22 cellular contexts compared by ENCODE assay signal in genomic region chr10:101493249-101493648, GRCh38.
"Had no signal": no experiment of that assay in that cellular context is flagged by ENCODE, and none has a peak within 500 bp of the region (broad histone marks: within the 10 kb centered on the region; RNA-seq: fewer than 3 reads in every experiment).

No MANE protein-coding gene starts in this region.

- H3K27me3 Mint-ChIP-seq: naive B cell; progenitor cell of endocrine pancreas; stimulated activated naive B cell treated with anti-CD40 and anti-IgM and Interleukin-4, amounts not matched to agents 10 μg/mL and 1 μg/mL and 100 μg/mL, for 72 hours had no signal

- ATAC-seq: left cardiac atrium; left lung; natural killer cell; stimulated activated naive B cell treated with anti-CD40 and anti-IgM and Interleukin-4, amounts not matched to agents 10 μg/mL and 1 μg/mL and 100 μg/mL, for 72 hours; stimulated activated naive CD8-positive, alpha-beta T cell treated with anti-CD3 and anti-CD28 coated beads, Interleukin-15, Interleukin-2, amounts not matched to agents 100 U/mL and 50 U/mL, for 24 hours had no signal

- H3K4me3 Mint-ChIP-seq: mesothelial cell of epicardium; naive B cell; natural killer cell; stimulated activated naive B cell treated with anti-CD40 and anti-IgM and Interleukin-4, amounts not matched to agents 10 μg/mL and 1 μg/mL and 100 μg/mL, for 72 hours had no signal

- H3K36me3 ChIP-seq: left lung, ovary, right atrium auricular region, right lobe of liver, stomach, thyroid gland, transverse colon, upper lobe of left lung had no signal

- H3K4me1 Mint-ChIP-seq: stimulated activated naive B cell treated with anti-CD40 and anti-IgM and Interleukin-4, amounts not matched to agents 10 μg/mL and 1 μg/mL and 100 μg/mL, for 72 hours had no signal

- H3K36me3 Mint-ChIP-seq: mesothelial cell of epicardium, naive B cell, natural killer cell had no signal

- H3K27ac Mint-ChIP-seq: mesothelial cell of epicardium; naive B cell; natural killer cell; stimulated activated naive B cell treated with anti-CD40 and anti-IgM and Interleukin-4, amounts not matched to agents 10 μg/mL and 1 μg/mL and 100 μg/mL, for 72 hours had no signal

- H3K27me3 ChIP-seq: left lung, ovary, right atrium auricular region, right lobe of liver, stomach, testis, thyroid gland, transverse colon, upper lobe of left lung had no signal

- H3K4me3 ChIP-seq: left lung, lung, ovary, right atrium auricular region, right lobe of liver, stomach, testis, thyroid gland, transverse colon, upper lobe of left lung had no signal

- H3K9me3 ChIP-seq: left lung, ovary, right atrium auricular region, right lobe of liver, stomach, testis, thyroid gland, transverse colon, upper lobe of left lung had no signal

- H3K4me1 ChIP-seq: left lung, right atrium auricular region, testis, thyroid gland, transverse colon had no signal

- H3K27ac ChIP-seq: left lung, ovary, right atrium auricular region, stomach, testis, thyroid gland, transverse colon, upper lobe of left lung had no signal

- H3K9me3 Mint-ChIP-seq: mesothelial cell of epicardium; naive B cell; natural killer cell; stimulated activated naive B cell treated with anti-CD40 and anti-IgM and Interleukin-4, amounts not matched to agents 10 μg/mL and 1 μg/mL and 100 μg/mL, for 72 hours had no signal

- DNase-seq: left cardiac atrium; left lung; mesendoderm; naive B cell; natural killer cell; ovary; right lobe of liver; stimulated activated CD4-positive, alpha-beta T cell treated with anti-CD3 and anti-CD28 coated beads, Interleukin-12 subunit alpha, Interleukin-12 subunit beta, amount 100 ng/mL, for 4 hours; stimulated activated CD4-positive, alpha-beta T cell treated with anti-CD3 and anti-CD28 coated beads, Interleukin-15, amount 100 ng/mL, for 24 hours; stimulated activated CD4-positive, alpha-beta T cell treated with anti-CD3 and anti-CD28 coated beads, Interleukin-2, amount 100 ng/mL, for 24 hours; stimulated activated CD4-positive, alpha-beta T cell treated with anti-CD3 and anti-CD28 coated beads, Interleukin-4, amount 100 ng/mL, for 1 hour; stimulated activated naive B cell treated with anti-CD40 and anti-IgM and Interleukin-4, amounts not matched to agents 10 μg/mL and 1 μg/mL and 100 μg/mL, for 72 hours; stimulated activated naive CD8-positive, alpha-beta T cell treated with anti-CD3 and anti-CD28 coated beads, Interleukin-15, Interleukin-2, amounts not matched to agents 100 U/mL and 50 U/mL, for 24 hours; stomach; testis; thyroid gland; transverse colon; upper lobe of left lung had no signal
